In the genomic region with DNA sequence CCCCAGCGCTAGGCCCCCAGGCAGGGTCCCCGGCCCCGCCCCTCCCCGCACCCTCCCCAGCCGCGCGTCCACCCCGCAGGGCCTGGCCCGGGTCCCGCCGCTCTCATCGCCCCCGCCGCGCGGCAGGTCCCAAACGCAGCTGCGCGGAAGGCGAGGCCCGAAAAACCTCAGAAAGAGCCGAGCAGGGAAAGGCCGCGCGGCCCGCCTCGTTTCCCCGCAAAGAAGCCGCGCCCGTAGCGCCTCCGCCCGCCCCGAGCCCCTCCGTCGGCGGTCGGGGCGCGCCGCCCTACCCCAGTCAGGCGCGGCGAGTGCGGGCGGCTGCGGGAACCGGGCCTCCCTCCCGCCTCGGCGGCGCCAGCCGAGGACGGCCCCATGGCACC, we compare ENCODE assay signal across 8 cellular contexts. TPM values are rescaled to one million over a fixed set of nuclear protein-coding genes. Genes with fewer than 3 reads are reported as not detected.
DNase-seq lines count a peak whose midpoint lies in the region; ATAC-seq and TF ChIP-seq lines count a peak whose summit lies in the region.

No MANE protein-coding gene starts in this region.

- no peak for TF ChIP-seq EP300 in ovary (IDR thresholded peaks at IDR 0.05)

- peak; percentile 80 for DNase-seq in NCI-H2227 (lab: John Stamatoyannopoulos, UW; ENCODE audit: unreplicated experiment)
- DNase-seq in NCI-H2227 treated with DMSO at 0.1 percent for 48 hours (lab: John Stamatoyannopoulos, UW) = no peak
- DNase-seq in Panc1 (ENCODE audit: low read depth, low spot score) = no peak
- peak; percentile 83 to 89 for DNase-seq in erythroblast (lab: John Stamatoyannopoulos, UW)
- DNase-seq in ovary = peak in 2 of 5 donors; percentile 20 to 44
- no peak for DNase-seq in DMS153 (lab: John Stamatoyannopoulos, UW)

- 0 to 1% (median 0%) methylated on average over 2 to 55 of the region's 55 CpGs for WGBS in ovary, 3 donors

- POLR2A ChIA-PET in Panc1 (lab: Charles Lee) = no interaction called here

- H3K4me1 ChIP-seq in Panc1 (ENCODE audit: control insufficient read depth, insufficient read depth, low read length) (peaks cover 7% of the 10 kb centered on the region; the same call in 1 of the 2 replicates), ovary (ENCODE audit: insufficient read depth) (peaks cover 12% of the 10 kb centered on the region)

- peak overlapping the region; percentile 61 to 68 for H3K4me3 ChIP-seq in Panc1 (ENCODE audit: low read depth in 2 of 2, low read length in 2 of 2)
- peak overlapping the region; percentile 81 for H3K4me3 ChIP-seq in ovary

- no peaks in the 10 kb centered on the region for H3K9me3 ChIP-seq in Panc1 (ENCODE audit: control insufficient read depth, insufficient read depth, low read depth, low read length)
- H3K9me3 ChIP-seq in ovary = no peaks in the 10 kb centered on the region

- ATAC-seq in HG02588 (IDR thresholded peaks at IDR 0.05; ENCODE audit: unreplicated experiment) = peak; percentile 17
- ATAC-seq in Panc1 = peak; percentile 77
- ATAC-seq in GM18870 (IDR thresholded peaks at IDR 0.05; ENCODE audit: unreplicated experiment) = no peak

- H3K27me3 ChIP-seq in Panc1 (ENCODE audit: control insufficient read depth, insufficient read depth, low read length) = no peaks in the 10 kb centered on the region
- no peaks in the 10 kb centered on the region for H3K27me3 ChIP-seq in ovary

- TF ChIP-seq POLR2A in erythroblast (IDR thresholded peaks at IDR 0.05; ENCODE audit: low read length) (no peak), ovary (IDR thresholded peaks at IDR 0.05) (no peak)

- in situ Hi-C loops in Panc1 (cut with HindIII; ENCODE audit: low pct_unique_long_range_greater_than_20kb, low sequenced_read_pairs) = no loop called here

- TF ChIP-seq CTCF in Panc1 (IDR thresholded peaks at IDR 0.05) (no peak), ovary (IDR thresholded peaks at IDR 0.05) (no peak)

- intact Hi-C loops in Panc1 (cut with micrococcal nuclease; ENCODE audit: unreplicated experiment) (no loop called here), ovary (cut with DNase I) (no loop called here)

- CTCF ChIA-PET in Panc1 (lab: Charles Lee) = no interaction called here

- H3K27ac ChIP-seq in Panc1 (ENCODE audit: low read length) (no peak overlapping the region), ovary (peak overlapping the region; percentile 51 to 53)

- BruUV-seq in Panc1 (replicated peaks; lab: Mats Ljungman, UMichigan) = no TSS peak

- H3K36me3 ChIP-seq in Panc1 (ENCODE audit: control insufficient read depth, insufficient read depth, low read length) (no peaks in the 10 kb centered on the region), ovary (no peaks in the 10 kb centered on the region)

RNA-seq across cellular contexts. Expression of gene POLE, which starts 0.3 kb away (rescaled TPM):
- 112 TPM for total RNA-seq in Panc1 (2021; ENCODE audit: unreplicated experiment)
- polyA plus RNA-seq in Panc1 (2012; ENCODE audit: insufficient read length) = 39.6 TPM
- total RNA-seq in ovary = 10 to 100 TPM; 12.5 to 34.7 (median 27.3) TPM
- polyA plus RNA-seq in ovary = 10 to 100 TPM; 15.2 to 16.8 TPM

RNA-seq across cellular contexts. Expression of gene PXMP2, which starts 0.6 kb away (rescaled TPM):
- total RNA-seq in Panc1 (2021; ENCODE audit: unreplicated experiment) (21.3 TPM), ovary (10 to 100 TPM; 23.6 to 45.0 (median 27.4) TPM)
- 21.1 TPM for polyA plus RNA-seq in Panc1 (2012; ENCODE audit: insufficient read length)
- polyA plus RNA-seq in ovary = 10 to 100 TPM; 12.4 to 37.1 TPM

RNA-seq across cellular contexts. Expression of gene PGAM5, which starts 23.8 kb away (rescaled TPM):
- total RNA-seq in Panc1 (2021; ENCODE audit: unreplicated experiment) (116 TPM), ovary (10 to 100 TPM; 15.6 to 33.9 (median 21.0) TPM)
- 116 TPM for polyA plus RNA-seq in Panc1 (2012; ENCODE audit: insufficient read length)
- polyA plus RNA-seq in ovary = 1 to 10 TPM; 8.0 to 9.0 TPM

Comparison
In these comparisons a context has a peak if more than half of its experiments do, and no peak if none do; other contexts are left out.
1. DNase-seq: peak in NCI-H2227 (single experiment) and erythroblast (2 of 2); none in NCI-H2227 treated with DMSO at 0.1 percent for 48 hours (single experiment), Panc1 (single experiment) and DMS153 (single experiment).